ENCODE assay signal across 1 cellular context in genomic region chr2:42105330-42106256, GRCh38.
A peak's percentile ranks its signal among the peaks of the same experiment; 100 is the strongest.
TF ChIP-seq lines count a peak whose summit lies in the region.

No MANE protein-coding gene starts in this region.

TF ChIP-seq in HepG2, 621 proteins besides CTCF, POLR2A, EP300 and RAD21 (continued from another document and continues in another):
- TF ChIP-seq, protein P1, sequence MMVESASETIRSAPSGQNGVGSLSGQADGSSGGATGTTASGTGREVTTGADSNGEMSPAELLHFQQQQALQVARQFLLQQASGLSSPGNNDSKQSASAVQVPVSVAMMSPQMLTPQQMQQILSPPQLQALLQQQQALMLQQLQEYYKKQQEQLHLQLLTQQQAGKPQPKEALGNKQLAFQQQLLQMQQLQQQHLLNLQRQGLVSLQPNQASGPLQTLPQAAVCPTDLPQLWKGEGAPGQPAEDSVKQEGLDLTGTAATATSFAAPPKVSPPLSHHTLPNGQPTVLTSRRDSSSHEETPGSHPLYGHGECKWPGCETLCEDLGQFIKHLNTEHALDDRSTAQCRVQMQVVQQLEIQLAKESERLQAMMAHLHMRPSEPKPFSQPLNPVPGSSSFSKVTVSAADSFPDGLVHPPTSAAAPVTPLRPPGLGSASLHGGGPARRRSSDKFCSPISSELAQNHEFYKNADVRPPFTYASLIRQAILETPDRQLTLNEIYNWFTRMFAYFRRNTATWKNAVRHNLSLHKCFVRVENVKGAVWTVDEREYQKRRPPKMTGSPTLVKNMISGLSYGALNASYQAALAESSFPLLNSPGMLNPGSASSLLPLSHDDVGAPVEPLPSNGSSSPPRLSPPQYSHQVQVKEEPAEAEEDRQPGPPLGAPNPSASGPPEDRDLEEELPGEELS (CRISPR knock-in tag; IDR thresholded peaks at IDR 0.05): peak; percentile 91
- no peak for TF ChIP-seq ZNF446 (CRISPR knock-in tag; IDR thresholded peaks at IDR 0.05)
- no peak for TF ChIP-seq ZBTB21 (CRISPR knock-in tag; IDR thresholded peaks at IDR 0.05)
- no peak for TF ChIP-seq NR2F1 (CRISPR knock-in tag; IDR thresholded peaks at IDR 0.05)
- TF ChIP-seq ZNF841 (CRISPR knock-in tag; IDR thresholded peaks at IDR 0.05; ENCODE audit: borderline replicate concordance): no peak
- no peak for TF ChIP-seq TRIM24 (CRISPR knock-in tag; IDR thresholded peaks at IDR 0.05)
- peak in 1 of 2 experiments; percentile 71; a peak in 1 of 4 replicates for TF ChIP-seq REST (IDR thresholded peaks at IDR 0.05; ENCODE audit: borderline replicate concordance in 1 of 2, low read depth in 1 of 2, low read length in 2 of 2)
- TF ChIP-seq ONECUT2 (CRISPR knock-in tag; IDR thresholded peaks at IDR 0.05): peak; percentile 60
- TF ChIP-seq, protein P2, sequence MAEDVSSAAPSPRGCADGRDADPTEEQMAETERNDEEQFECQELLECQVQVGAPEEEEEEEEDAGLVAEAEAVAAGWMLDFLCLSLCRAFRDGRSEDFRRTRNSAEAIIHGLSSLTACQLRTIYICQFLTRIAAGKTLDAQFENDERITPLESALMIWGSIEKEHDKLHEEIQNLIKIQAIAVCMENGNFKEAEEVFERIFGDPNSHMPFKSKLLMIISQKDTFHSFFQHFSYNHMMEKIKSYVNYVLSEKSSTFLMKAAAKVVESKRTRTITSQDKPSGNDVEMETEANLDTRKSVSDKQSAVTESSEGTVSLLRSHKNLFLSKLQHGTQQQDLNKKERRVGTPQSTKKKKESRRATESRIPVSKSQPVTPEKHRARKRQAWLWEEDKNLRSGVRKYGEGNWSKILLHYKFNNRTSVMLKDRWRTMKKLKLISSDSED (CRISPR knock-in tag; IDR thresholded peaks at IDR 0.05): no peak
- TF ChIP-seq RFX5 (IDR thresholded peaks at IDR 0.05; ENCODE audit: low read depth, low read length): no peak
- no peak for TF ChIP-seq ARID2 (CRISPR knock-in tag; IDR thresholded peaks at IDR 0.05; ENCODE audit: borderline replicate concordance)
- peak; percentile 72; the same call in 1 of the 2 replicates for TF ChIP-seq ZSCAN29 (CRISPR knock-in tag; conservative IDR thresholded peaks at IDR 0.05)
- TF ChIP-seq, protein P3, sequence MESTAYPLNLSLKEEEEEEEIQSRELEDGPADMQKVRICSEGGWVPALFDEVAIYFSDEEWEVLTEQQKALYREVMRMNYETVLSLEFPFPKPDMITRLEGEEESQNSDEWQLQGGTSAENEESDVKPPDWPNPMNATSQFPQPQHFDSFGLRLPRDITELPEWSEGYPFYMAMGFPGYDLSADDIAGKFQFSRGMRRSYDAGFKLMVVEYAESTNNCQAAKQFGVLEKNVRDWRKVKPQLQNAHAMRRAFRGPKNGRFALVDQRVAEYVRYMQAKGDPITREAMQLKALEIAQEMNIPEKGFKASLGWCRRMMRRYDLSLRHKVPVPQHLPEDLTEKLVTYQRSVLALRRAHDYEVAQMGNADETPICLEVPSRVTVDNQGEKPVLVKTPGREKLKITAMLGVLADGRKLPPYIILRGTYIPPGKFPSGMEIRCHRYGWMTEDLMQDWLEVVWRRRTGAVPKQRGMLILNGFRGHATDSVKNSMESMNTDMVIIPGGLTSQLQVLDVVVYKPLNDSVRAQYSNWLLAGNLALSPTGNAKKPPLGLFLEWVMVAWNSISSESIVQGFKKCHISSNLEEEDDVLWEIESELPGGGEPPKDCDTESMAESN (CRISPR knock-in tag; conservative IDR thresholded peaks at IDR 0.05): no peak; the same call in 1 of the 2 replicates
- no peak for TF ChIP-seq ZNF530 (CRISPR knock-in tag; IDR thresholded peaks at IDR 0.05; ENCODE audit: low read depth)
- TF ChIP-seq ZNF205 (CRISPR knock-in tag; IDR thresholded peaks at IDR 0.05): peak; percentile 8; the same call in 1 of the 2 replicates
- no peak for TF ChIP-seq ATAD3A (CRISPR knock-in tag; IDR thresholded peaks at IDR 0.05)
- TF ChIP-seq, protein P4, sequence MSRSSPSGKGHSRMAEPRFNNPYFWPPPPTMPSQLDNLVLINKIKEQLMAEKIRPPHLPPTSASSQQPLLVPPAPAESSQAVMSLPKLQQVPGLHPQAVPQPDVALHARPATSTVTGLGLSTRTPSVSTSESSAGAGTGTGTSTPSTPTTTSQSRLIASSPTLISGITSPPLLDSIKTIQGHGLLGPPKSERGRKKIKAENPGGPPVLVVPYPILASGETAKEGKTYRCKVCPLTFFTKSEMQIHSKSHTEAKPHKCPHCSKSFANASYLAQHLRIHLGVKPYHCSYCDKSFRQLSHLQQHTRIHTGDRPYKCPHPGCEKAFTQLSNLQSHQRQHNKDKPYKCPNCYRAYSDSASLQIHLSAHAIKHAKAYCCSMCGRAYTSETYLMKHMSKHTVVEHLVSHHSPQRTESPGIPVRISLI (CRISPR knock-in tag; IDR thresholded peaks at IDR 0.05; ENCODE audit: borderline replicate concordance): peak; percentile 70; the same call in 1 of the 2 replicates
- TF ChIP-seq, protein P5, sequence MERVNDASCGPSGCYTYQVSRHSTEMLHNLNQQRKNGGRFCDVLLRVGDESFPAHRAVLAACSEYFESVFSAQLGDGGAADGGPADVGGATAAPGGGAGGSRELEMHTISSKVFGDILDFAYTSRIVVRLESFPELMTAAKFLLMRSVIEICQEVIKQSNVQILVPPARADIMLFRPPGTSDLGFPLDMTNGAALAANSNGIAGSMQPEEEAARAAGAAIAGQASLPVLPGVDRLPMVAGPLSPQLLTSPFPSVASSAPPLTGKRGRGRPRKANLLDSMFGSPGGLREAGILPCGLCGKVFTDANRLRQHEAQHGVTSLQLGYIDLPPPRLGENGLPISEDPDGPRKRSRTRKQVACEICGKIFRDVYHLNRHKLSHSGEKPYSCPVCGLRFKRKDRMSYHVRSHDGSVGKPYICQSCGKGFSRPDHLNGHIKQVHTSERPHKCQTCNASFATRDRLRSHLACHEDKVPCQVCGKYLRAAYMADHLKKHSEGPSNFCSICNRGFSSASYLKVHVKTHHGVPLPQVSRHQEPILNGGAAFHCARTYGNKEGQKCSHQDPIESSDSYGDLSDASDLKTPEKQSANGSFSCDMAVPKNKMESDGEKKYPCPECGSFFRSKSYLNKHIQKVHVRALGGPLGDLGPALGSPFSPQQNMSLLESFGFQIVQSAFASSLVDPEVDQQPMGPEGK (CRISPR knock-in tag; IDR thresholded peaks at IDR 0.05): peak; percentile 88
- 0 out of 2 replicates have a peak, but pooled peaks have one; percentile 34 for TF ChIP-seq ZNF639 (CRISPR knock-in tag; conservative IDR thresholded peaks at IDR 0.05)
- TF ChIP-seq ZNF296 (CRISPR knock-in tag; conservative IDR thresholded peaks at IDR 0.05): no peak
- TF ChIP-seq, protein P6, sequence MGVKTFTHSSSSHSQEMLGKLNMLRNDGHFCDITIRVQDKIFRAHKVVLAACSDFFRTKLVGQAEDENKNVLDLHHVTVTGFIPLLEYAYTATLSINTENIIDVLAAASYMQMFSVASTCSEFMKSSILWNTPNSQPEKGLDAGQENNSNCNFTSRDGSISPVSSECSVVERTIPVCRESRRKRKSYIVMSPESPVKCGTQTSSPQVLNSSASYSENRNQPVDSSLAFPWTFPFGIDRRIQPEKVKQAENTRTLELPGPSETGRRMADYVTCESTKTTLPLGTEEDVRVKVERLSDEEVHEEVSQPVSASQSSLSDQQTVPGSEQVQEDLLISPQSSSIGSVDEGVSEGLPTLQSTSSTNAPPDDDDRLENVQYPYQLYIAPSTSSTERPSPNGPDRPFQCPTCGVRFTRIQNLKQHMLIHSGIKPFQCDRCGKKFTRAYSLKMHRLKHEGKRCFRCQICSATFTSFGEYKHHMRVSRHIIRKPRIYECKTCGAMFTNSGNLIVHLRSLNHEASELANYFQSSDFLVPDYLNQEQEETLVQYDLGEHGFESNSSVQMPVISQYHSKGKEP (CRISPR knock-in tag; IDR thresholded peaks at IDR 0.05): no peak
- no peak for TF ChIP-seq ZFP36 (IDR thresholded peaks at IDR 0.05; ENCODE audit: borderline replicate concordance, low read depth, low read length, partially characterized antibody)
- TF ChIP-seq TCF12 (IDR thresholded peaks at IDR 0.05): no peak
- TF ChIP-seq TCF12 (CRISPR knock-in tag; IDR thresholded peaks at IDR 0.05): peak; percentile 91
- no peak for TF ChIP-seq IKZF1 (IDR thresholded peaks at IDR 0.05)
- peak; percentile 60; the same call in 1 of the 2 replicates for TF ChIP-seq HOXD1 (CRISPR knock-in tag; IDR thresholded peaks at IDR 0.05)
- 0 out of 2 replicates have a peak, but pooled peaks have one; percentile 36 for TF ChIP-seq MYNN (CRISPR knock-in tag; IDR thresholded peaks at IDR 0.05; ENCODE audit: low read depth)
- TF ChIP-seq ZNF124 (CRISPR knock-in tag; IDR thresholded peaks at IDR 0.05): no peak
- TF ChIP-seq ATM (IDR thresholded peaks at IDR 0.05; ENCODE audit: borderline replicate concordance): no peak
- no peak; the same call in 1 of the 2 replicates for TF ChIP-seq ZNF317 (CRISPR knock-in tag; IDR thresholded peaks at IDR 0.05)
- TF ChIP-seq TMF1 (CRISPR knock-in tag; IDR thresholded peaks at IDR 0.05; ENCODE audit: low read depth): no peak
- no peak for TF ChIP-seq RBM39 (IDR thresholded peaks at IDR 0.05; ENCODE audit: low read depth, low read length, poor library complexity, severe bottlenecking)
- TF ChIP-seq, protein P7, sequence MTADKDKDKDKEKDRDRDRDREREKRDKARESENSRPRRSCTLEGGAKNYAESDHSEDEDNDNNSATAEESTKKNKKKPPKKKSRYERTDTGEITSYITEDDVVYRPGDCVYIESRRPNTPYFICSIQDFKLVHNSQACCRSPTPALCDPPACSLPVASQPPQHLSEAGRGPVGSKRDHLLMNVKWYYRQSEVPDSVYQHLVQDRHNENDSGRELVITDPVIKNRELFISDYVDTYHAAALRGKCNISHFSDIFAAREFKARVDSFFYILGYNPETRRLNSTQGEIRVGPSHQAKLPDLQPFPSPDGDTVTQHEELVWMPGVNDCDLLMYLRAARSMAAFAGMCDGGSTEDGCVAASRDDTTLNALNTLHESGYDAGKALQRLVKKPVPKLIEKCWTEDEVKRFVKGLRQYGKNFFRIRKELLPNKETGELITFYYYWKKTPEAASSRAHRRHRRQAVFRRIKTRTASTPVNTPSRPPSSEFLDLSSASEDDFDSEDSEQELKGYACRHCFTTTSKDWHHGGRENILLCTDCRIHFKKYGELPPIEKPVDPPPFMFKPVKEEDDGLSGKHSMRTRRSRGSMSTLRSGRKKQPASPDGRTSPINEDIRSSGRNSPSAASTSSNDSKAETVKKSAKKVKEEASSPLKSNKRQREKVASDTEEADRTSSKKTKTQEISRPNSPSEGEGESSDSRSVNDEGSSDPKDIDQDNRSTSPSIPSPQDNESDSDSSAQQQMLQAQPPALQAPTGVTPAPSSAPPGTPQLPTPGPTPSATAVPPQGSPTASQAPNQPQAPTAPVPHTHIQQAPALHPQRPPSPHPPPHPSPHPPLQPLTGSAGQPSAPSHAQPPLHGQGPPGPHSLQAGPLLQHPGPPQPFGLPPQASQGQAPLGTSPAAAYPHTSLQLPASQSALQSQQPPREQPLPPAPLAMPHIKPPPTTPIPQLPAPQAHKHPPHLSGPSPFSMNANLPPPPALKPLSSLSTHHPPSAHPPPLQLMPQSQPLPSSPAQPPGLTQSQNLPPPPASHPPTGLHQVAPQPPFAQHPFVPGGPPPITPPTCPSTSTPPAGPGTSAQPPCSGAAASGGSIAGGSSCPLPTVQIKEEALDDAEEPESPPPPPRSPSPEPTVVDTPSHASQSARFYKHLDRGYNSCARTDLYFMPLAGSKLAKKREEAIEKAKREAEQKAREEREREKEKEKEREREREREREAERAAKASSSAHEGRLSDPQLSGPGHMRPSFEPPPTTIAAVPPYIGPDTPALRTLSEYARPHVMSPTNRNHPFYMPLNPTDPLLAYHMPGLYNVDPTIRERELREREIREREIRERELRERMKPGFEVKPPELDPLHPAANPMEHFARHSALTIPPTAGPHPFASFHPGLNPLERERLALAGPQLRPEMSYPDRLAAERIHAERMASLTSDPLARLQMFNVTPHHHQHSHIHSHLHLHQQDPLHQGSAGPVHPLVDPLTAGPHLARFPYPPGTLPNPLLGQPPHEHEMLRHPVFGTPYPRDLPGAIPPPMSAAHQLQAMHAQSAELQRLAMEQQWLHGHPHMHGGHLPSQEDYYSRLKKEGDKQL (CRISPR knock-in tag; IDR thresholded peaks at IDR 0.05; ENCODE audit: low read depth): no peak; the same call in 1 of the 2 replicates
